17 cellular contexts compared by ENCODE assay signal in the genomic region with DNA sequence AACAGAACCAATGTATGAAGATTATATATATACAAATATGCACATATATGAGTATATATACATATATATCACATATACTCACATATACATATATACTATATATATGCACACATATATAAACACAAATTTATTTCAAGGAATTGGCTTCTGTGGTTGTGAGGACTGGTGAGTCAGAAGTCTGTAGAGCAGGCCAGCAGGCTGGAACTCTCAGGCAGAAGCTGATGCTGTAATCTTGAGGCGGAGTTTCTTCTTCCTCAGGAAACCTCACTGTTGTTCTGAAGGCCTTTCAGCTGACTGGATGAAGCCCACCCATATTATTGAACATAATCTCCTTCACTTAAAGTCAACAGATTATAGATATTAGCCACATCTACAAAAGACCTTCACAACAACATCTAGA.
DNase-seq lines count a peak whose midpoint lies in the region; ATAC-seq and TF ChIP-seq lines count a peak whose summit lies in the region.
"Had no signal": no experiment of that assay in that cellular context is flagged by ENCODE, and none has a peak within 500 bp of the region (broad histone marks: within the 10 kb centered on the region; RNA-seq: fewer than 3 reads in every experiment).

No MANE protein-coding gene starts in this region.

- ATAC-seq in HG03439 (IDR thresholded peaks at IDR 0.05; ENCODE audit: unreplicated experiment), result no peak

- TF ChIP-seq CTCF in neural progenitor cell (IDR thresholded peaks at IDR 0.05) (no peak), spleen (IDR thresholded peaks at IDR 0.05 in 8 of 11, conservative IDR thresholded peaks at IDR 0.05 in 3 of 11) (no peak)

- no peak overlapping the region for H3K9ac ChIP-seq in neural progenitor cell

- WGBS in spleen, 5 donors, result 38 to 74% (median 48%) methylated on average over 1 of the region's 1 CpG

- H3K27ac ChIP-seq in neural progenitor cell (no peak overlapping the region), spleen (no peak overlapping the region)
- H3K27ac ChIP-seq: SJCRH30, testis had no signal

- peaks cover 7% of the 10 kb centered on the region for H3K9me3 ChIP-seq in neural progenitor cell (ENCODE audit: low read depth)
- peaks cover 0 to 28% (median 22%) of the 10 kb centered on the region in 8 donors for H3K9me3 ChIP-seq in spleen
- H3K9me3 ChIP-seq: SJCRH30, testis had no signal

- H3K4me3 ChIP-seq in neural progenitor cell (no peak overlapping the region), spleen (no peak overlapping the region)
- H3K4me3 ChIP-seq: SJCRH30, testis had no signal

- H3K79me2 ChIP-seq in neural progenitor cell (ENCODE audit: low read depth), result no peaks in the 10 kb centered on the region

- H3K36me3 ChIP-seq in neural progenitor cell, result no peaks in the 10 kb centered on the region
- H3K36me3 ChIP-seq in spleen, result no peaks in the 10 kb centered on the region
- H3K36me3 ChIP-seq: SJCRH30 had no signal

- H3K27ac Mint-ChIP-seq in neural progenitor cell, result no peak overlapping the region
- H3K27ac Mint-ChIP-seq: activated B cell treated with CpG ODN at 0.5 μM for 24 hours; activated T-cell treated with anti-CD3 and anti-CD28 coated beads, Interleukin-2, amount 50 U/mL, for 72 hours; brain had no signal

- H3K4me2 ChIP-seq in neural progenitor cell, result peak overlapping the region; percentile 59

- no peak overlapping the region for H2AFZ ChIP-seq in neural progenitor cell (replicated peaks)

- H4K20me1 ChIP-seq in neural progenitor cell (ENCODE audit: low read depth), result no peaks in the 10 kb centered on the region

- intact Hi-C loops in spleen (cut with DNase I; ENCODE audit: low total_unique reads), result no loop called here

- H3F3A ChIP-seq in neural progenitor cell (ENCODE audit: low read depth), result peaks cover 8% of the 10 kb centered on the region

- no peaks in the 10 kb centered on the region for H3K27me3 ChIP-seq in neural progenitor cell
- H3K27me3 ChIP-seq in spleen (replicated peaks in 1 of 7), result no peaks in the 10 kb centered on the region
- H3K27me3 ChIP-seq: SJCRH30, testis had no signal

- H3K4me1 ChIP-seq in neural progenitor cell (peaks cover 18% of the 10 kb centered on the region), spleen (no peaks in the 10 kb centered on the region)
- H3K4me1 ChIP-seq: SJCRH30, testis had no signal

- no peaks in the 10 kb centered on the region for H3K27me3 Mint-ChIP-seq in neural progenitor cell (ENCODE audit: insufficient read depth, low read depth)
- H3K27me3 Mint-ChIP-seq: activated B cell treated with CpG ODN at 0.5 μM for 24 hours, brain had no signal

- H3K4me1 Mint-ChIP-seq in neural progenitor cell, result peaks cover 12% of the 10 kb centered on the region
- H3K4me1 Mint-ChIP-seq: activated B cell treated with CpG ODN at 0.5 μM for 24 hours, brain had no signal

- H3K9me3 Mint-ChIP-seq in neural progenitor cell, result peaks cover 19% of the 10 kb centered on the region

- TF ChIP-seq POLR2A in spleen (IDR thresholded peaks at IDR 0.05), result no peak

- no peak overlapping the region for H3K4me3 Mint-ChIP-seq in neural progenitor cell
- H3K4me3 Mint-ChIP-seq: activated B cell treated with CpG ODN at 0.5 μM for 24 hours; activated T-cell treated with anti-CD3 and anti-CD28 coated beads, Interleukin-2, amount 50 U/mL, for 72 hours; brain had no signal

- DNase-seq in GDM1 (lab: John Stamatoyannopoulos, UW) (peak; percentile 35), MV-4-11 (lab: John Stamatoyannopoulos, UW) (peak; percentile 79), dedifferentiated amniotic fluid mesenchymal stem cell (ENCODE audit: extremely low spot score) (peak; percentile 28), neural progenitor cell (ENCODE audit: low spot score) (no peak), amygdala (lab: John Stamatoyannopoulos, UW) (no peak), spleen (no peak)
- DNase-seq in activated CD8-positive, alpha-beta memory T cell treated with anti-CD3 and anti-CD28 coated beads for 24 hours, result no peak
- DNase-seq: activated B cell treated with CpG ODN at 0.5 μM for 24 hours; activated T-cell treated with anti-CD3 and anti-CD28 coated beads, Interleukin-2, amount 50 U/mL, for 72 hours; COR-L47; NCI-H1048; NCI-H446 treated with DMSO at 0.1 percent for 48 hours; right cardiac atrium; SJCRH30; testis had no signal

- H3K36me3 Mint-ChIP-seq in neural progenitor cell, result no peaks in the 10 kb centered on the region

Comparison
In these comparisons a context has a peak if more than half of its experiments do, and no peak if none do; other contexts are left out.
1. DNase-seq: peak in GDM1 (single experiment), MV-4-11 (single experiment) and dedifferentiated amniotic fluid mesenchymal stem cell (single experiment); none in neural progenitor cell (single experiment), amygdala (0 of 56), spleen (single experiment) and activated CD8-positive, alpha-beta memory T cell treated with anti-CD3 and anti-CD28 coated beads for 24 hours (single experiment).